In genomic region chr7:14748461-14748860, GRCh38 we compare ENCODE assay signal across 12 cellular contexts.
A peak's percentile ranks its signal among the peaks of the same experiment; 100 is the strongest.
DNase-seq lines count a peak whose midpoint lies in the region; TF ChIP-seq lines count a peak whose summit lies in the region.
"Had no signal": no experiment of that assay in that cellular context is flagged by ENCODE, and none has a peak within 500 bp of the region (broad histone marks: within the 10 kb centered on the region; RNA-seq: fewer than 3 reads in every experiment).

No MANE protein-coding gene starts in this region.

- H3K9me3 Mint-ChIP-seq in chondrocyte (ENCODE audit: low read depth) (peaks cover 8% of the 10 kb centered on the region), nephron (peaks cover 14% of the 10 kb centered on the region)

- TF ChIP-seq POLR2A in esophagus muscularis mucosa (IDR thresholded peaks at IDR 0.05; ENCODE audit: low read depth), result no peak

- peaks cover 0 to 3% (median 0%) of the 10 kb centered on the region in 4 donors for H3K9me3 ChIP-seq in esophagus muscularis mucosa

- H3K4me1 ChIP-seq in esophagus muscularis mucosa, result peaks cover 0 to 16% (median 11%) of the 10 kb centered on the region in 4 donors

- DNase-seq in Daoy (ENCODE audit: low read depth), result peak; percentile 45
- peak; percentile 100 for DNase-seq in NCI-H226
- no peak for DNase-seq in chondrocyte (ENCODE audit: low spot score)
- DNase-seq in D341Med (ENCODE audit: low spot score), result no peak
- no peak for DNase-seq in pons (ENCODE audit: low spot score)
- no peak for DNase-seq in esophagus muscularis mucosa (ENCODE audit: extremely low spot score)
- DNase-seq in islet precursor cell, result no peak
- DNase-seq: activated effector memory CD4-positive, alpha-beta T cell treated with anti-CD3 and anti-CD28 coated beads, Interleukin-2, amount 50 U/mL, for 16 hours; effector CD4-positive, alpha-beta T cell had no signal

- H3K27me3 ChIP-seq in esophagus muscularis mucosa, result no peaks in the 10 kb centered on the region
- H3K27me3 ChIP-seq: neutrophil had no signal

- H3K36me3 Mint-ChIP-seq in chondrocyte (ENCODE audit: low read depth) (peaks cover 2% of the 10 kb centered on the region), nephron (ENCODE audit: low read depth) (peaks cover 15% of the 10 kb centered on the region)

- peaks cover 26% of the 10 kb centered on the region for H3K4me1 Mint-ChIP-seq in chondrocyte (ENCODE audit: low read depth)
- H3K4me1 Mint-ChIP-seq in nephron, result peaks cover 15% of the 10 kb centered on the region
- H3K4me1 Mint-ChIP-seq: WTC11 had no signal

- no peaks in the 10 kb centered on the region for H3K36me3 ChIP-seq in esophagus muscularis mucosa
- H3K36me3 ChIP-seq: neutrophil had no signal

- H3K4me3 ChIP-seq in esophagus muscularis mucosa, result no peak overlapping the region

- H3K27ac Mint-ChIP-seq in chondrocyte (ENCODE audit: unreplicated experiment) (peak overlapping the region; percentile 57), nephron (peak overlapping the region; percentile 37 to 82 (median 53))
- H3K27ac Mint-ChIP-seq: WTC11 had no signal

- no peak overlapping the region for H3K27ac ChIP-seq in esophagus muscularis mucosa (replicated peaks in 1 of 4)
- H3K27ac ChIP-seq: neutrophil had no signal

- intact Hi-C loops in esophagus muscularis mucosa (cut with DNase I), result no loop called here

- TF ChIP-seq EP300 in esophagus muscularis mucosa (IDR thresholded peaks at IDR 0.05), result no peak

- H3K4me3 Mint-ChIP-seq in chondrocyte (ENCODE audit: unreplicated experiment) (no peak overlapping the region), nephron (no peak overlapping the region)
- H3K4me3 Mint-ChIP-seq: WTC11 had no signal

- TF ChIP-seq CTCF in chondrocyte (IDR thresholded peaks at IDR 0.05), result no peak
- TF ChIP-seq CTCF in nephron (IDR thresholded peaks at IDR 0.05; ENCODE audit: unreplicated experiment in 3 of 3), result no peak
- no peak for TF ChIP-seq CTCF in esophagus muscularis mucosa (IDR thresholded peaks at IDR 0.05)

- H3K27me3 Mint-ChIP-seq in chondrocyte (ENCODE audit: low read depth) (no peaks in the 10 kb centered on the region), nephron (ENCODE audit: low read depth) (no peaks in the 10 kb centered on the region)

Comparison
In these comparisons a context has a peak if more than half of its experiments do, and no peak if none do; other contexts are left out.
1. DNase-seq: peak in Daoy (single experiment) and NCI-H226 (single experiment); none in chondrocyte (single experiment), D341Med (single experiment), pons (single experiment), esophagus muscularis mucosa (single experiment) and islet precursor cell (single experiment).